ENCODE assay signal across 9 cellular contexts in the genomic region with DNA sequence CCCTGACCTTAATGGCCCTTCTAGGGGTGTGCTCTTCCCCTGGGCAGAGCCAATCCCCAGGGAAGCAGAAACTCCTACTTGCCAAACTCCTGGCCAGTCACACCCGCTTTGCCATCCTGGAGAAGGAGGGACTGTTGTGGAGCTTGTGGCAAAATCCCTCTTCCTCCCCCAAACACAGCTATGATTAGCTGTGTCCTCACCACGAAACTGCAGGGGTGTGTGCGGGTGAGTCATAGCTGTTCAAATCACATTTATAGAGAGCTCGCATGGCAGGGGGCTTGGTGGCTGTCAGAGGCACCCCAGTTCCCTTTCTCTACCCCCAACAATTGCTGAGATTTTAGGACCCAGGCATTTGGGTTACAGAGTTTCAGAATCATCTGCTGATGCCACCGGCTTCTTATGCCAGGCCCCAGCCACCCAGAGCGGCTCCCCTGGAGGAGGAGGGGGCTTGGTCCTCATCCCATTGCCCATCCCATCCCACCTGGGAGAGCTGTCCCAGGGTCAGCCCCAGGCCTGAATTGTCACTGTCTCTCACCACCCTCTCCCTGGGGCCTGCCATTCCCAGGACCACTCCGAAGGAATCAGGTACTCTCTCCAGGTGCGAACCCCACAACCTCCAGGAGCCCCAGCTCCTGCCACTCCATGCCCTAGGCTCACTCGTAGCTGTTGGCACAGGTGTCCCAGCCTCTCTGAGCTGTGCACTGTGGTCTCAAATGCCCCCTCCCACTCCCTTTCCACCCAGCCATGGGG. TPM values are rescaled to one million over a fixed set of nuclear protein-coding genes. Genes with fewer than 3 reads are reported as not detected.
DNase-seq lines count a peak whose midpoint lies in the region; ATAC-seq and TF ChIP-seq lines count a peak whose summit lies in the region.
"Had no signal": no experiment of that assay in that cellular context is flagged by ENCODE, and none has a peak within 500 bp of the region (broad histone marks: within the 10 kb centered on the region; RNA-seq: fewer than 3 reads in every experiment).

No MANE protein-coding gene starts in this region.

- H3K27ac Mint-ChIP-seq in activated naive CD4-positive, alpha-beta T cell treated with anti-CD3 and anti-CD28 coated beads, Interleukin-2, amount 50 U/mL, for 72 hours: no peak overlapping the region
- H3K27ac Mint-ChIP-seq in activated naive CD4-positive, alpha-beta T cell treated with anti-CD3 and anti-CD28 coated beads, Interleukin-2, amount 10 ng/mL, durations not matched to agents 7 days and 5 days: no peak overlapping the region
- H3K27ac Mint-ChIP-seq in T-helper 2 cell treated with Interferon-gamma antibody and Interleukin-4, amounts not matched to agents 5 μg/mL and 100 μg/mL, for 36 hours: no peak overlapping the region

- DNase-seq in activated naive CD4-positive, alpha-beta T cell treated with anti-CD3 and anti-CD28 coated beads, Interleukin-2, amount 50 U/mL, for 72 hours (ENCODE audit: low spot score in 2 of 2): peak in 1 of 2 donors; percentile 42
- no peak for DNase-seq in activated naive CD4-positive, alpha-beta T cell treated with anti-CD3 and anti-CD28 coated beads, Interleukin-2, amount 10 ng/mL, durations not matched to agents 7 days and 5 days
- peak; percentile 32 for DNase-seq in T-helper 2 cell treated with Interferon-gamma antibody and Interleukin-4, amounts not matched to agents 5 μg/mL and 100 μg/mL, for 36 hours (ENCODE audit: low spot score)
- DNase-seq in fibroblast of villous mesenchyme (ENCODE audit: low read depth) (peak; percentile 45), suprapubic skin (ENCODE audit: low spot score in 2 of 2) (peak; percentile 57 to 58), H7 (no peak)
- DNase-seq in NK-92 treated with Interleukin-12 subunit alpha and Interleukin-12 subunit beta, amount 100 ng/mL, for 24 hours (lab: John Stamatoyannopoulos, UW): no peak
- DNase-seq: CD4-positive, CD25-positive, alpha-beta regulatory T cell had no signal

- H3K27me3 ChIP-seq in suprapubic skin (no peaks in the 10 kb centered on the region), H7 (ENCODE audit: control insufficient read depth, insufficient read depth, low read length) (no peaks in the 10 kb centered on the region)

- CTCF ChIA-PET in activated naive CD4-positive, alpha-beta T cell treated with anti-CD3 and anti-CD28 coated beads, Interleukin-2, amount 10 ng/mL, durations not matched to agents 7 days and 5 days (lab: Charles Lee): interaction anchor here (1.5 to 1.6 kb wide), 2 partner anchors 176 to 180 kb away, joined by 4 read pairs; no protein-coding TSS in a partner anchor

- H3K4me3 ChIP-seq in fibroblast of villous mesenchyme (ENCODE audit: low read depth, low read length) (no peak overlapping the region), suprapubic skin (no peak overlapping the region), H7 (ENCODE audit: insufficient read depth, low read depth, low read length) (no peak overlapping the region)

- peaks cover 54% of the 10 kb centered on the region for H3K4me1 ChIP-seq in suprapubic skin

- H3K9me3 Mint-ChIP-seq in activated naive CD4-positive, alpha-beta T cell treated with anti-CD3 and anti-CD28 coated beads, Interleukin-2, amount 50 U/mL, for 72 hours: no peaks in the 10 kb centered on the region
- H3K9me3 Mint-ChIP-seq in activated naive CD4-positive, alpha-beta T cell treated with anti-CD3 and anti-CD28 coated beads, Interleukin-2, amount 10 ng/mL, durations not matched to agents 7 days and 5 days: no peaks in the 10 kb centered on the region
- H3K9me3 Mint-ChIP-seq in T-helper 2 cell treated with Interferon-gamma antibody and Interleukin-4, amounts not matched to agents 5 μg/mL and 100 μg/mL, for 36 hours: no peaks in the 10 kb centered on the region
- H3K9me3 Mint-ChIP-seq: CD4-positive, CD25-positive, alpha-beta regulatory T cell had no signal

- H3K27ac ChIP-seq in suprapubic skin: peak overlapping the region; percentile 85

- H3K36me3 ChIP-seq in suprapubic skin (no peaks in the 10 kb centered on the region), H7 (replicated peaks; ENCODE audit: control insufficient read depth, insufficient read depth, low read length) (no peaks in the 10 kb centered on the region)

- H3K36me3 Mint-ChIP-seq in activated naive CD4-positive, alpha-beta T cell treated with anti-CD3 and anti-CD28 coated beads, Interleukin-2, amount 50 U/mL, for 72 hours: no peaks in the 10 kb centered on the region
- H3K36me3 Mint-ChIP-seq in activated naive CD4-positive, alpha-beta T cell treated with anti-CD3 and anti-CD28 coated beads, Interleukin-2, amount 10 ng/mL, durations not matched to agents 7 days and 5 days: no peaks in the 10 kb centered on the region
- no peaks in the 10 kb centered on the region for H3K36me3 Mint-ChIP-seq in T-helper 2 cell treated with Interferon-gamma antibody and Interleukin-4, amounts not matched to agents 5 μg/mL and 100 μg/mL, for 36 hours (ENCODE audit: low read depth)
- H3K36me3 Mint-ChIP-seq: CD4-positive, CD25-positive, alpha-beta regulatory T cell had no signal

- TF ChIP-seq CTCF in fibroblast of villous mesenchyme (IDR thresholded peaks at IDR 0.05; ENCODE audit: insufficient read depth, low read depth, low read length): no peak
- no peak for TF ChIP-seq CTCF in suprapubic skin (IDR thresholded peaks at IDR 0.05)

- H3K9me3 ChIP-seq in suprapubic skin: no peaks in the 10 kb centered on the region

- WGBS in suprapubic skin: 62% methylated on average over 8 of the region's 9 CpGs

- no peak overlapping the region for H3K4me3 Mint-ChIP-seq in activated naive CD4-positive, alpha-beta T cell treated with anti-CD3 and anti-CD28 coated beads, Interleukin-2, amount 10 ng/mL, durations not matched to agents 7 days and 5 days
- no peak overlapping the region for H3K4me3 Mint-ChIP-seq in T-helper 2 cell treated with Interferon-gamma antibody and Interleukin-4, amounts not matched to agents 5 μg/mL and 100 μg/mL, for 36 hours
- H3K4me3 Mint-ChIP-seq: CD4-positive, CD25-positive, alpha-beta regulatory T cell had no signal

- TF ChIP-seq EP300 in suprapubic skin (IDR thresholded peaks at IDR 0.05): no peak

- peaks cover 16% of the 10 kb centered on the region for H3K27me3 Mint-ChIP-seq in activated naive CD4-positive, alpha-beta T cell treated with anti-CD3 and anti-CD28 coated beads, Interleukin-2, amount 10 ng/mL, durations not matched to agents 7 days and 5 days
- H3K27me3 Mint-ChIP-seq in T-helper 2 cell treated with Interferon-gamma antibody and Interleukin-4, amounts not matched to agents 5 μg/mL and 100 μg/mL, for 36 hours (ENCODE audit: low read depth): peaks cover 4% of the 10 kb centered on the region

- no peak for TF ChIP-seq POLR2A in suprapubic skin (IDR thresholded peaks at IDR 0.05)

- ATAC-seq in activated naive CD4-positive, alpha-beta T cell treated with anti-CD3 and anti-CD28 coated beads, Interleukin-2, amount 50 U/mL, for 72 hours: peak; percentile 77 to 90
- ATAC-seq in HG02973 (IDR thresholded peaks at IDR 0.05; ENCODE audit: unreplicated experiment): no peak

- H3K4me1 Mint-ChIP-seq in activated naive CD4-positive, alpha-beta T cell treated with anti-CD3 and anti-CD28 coated beads, Interleukin-2, amount 10 ng/mL, durations not matched to agents 7 days and 5 days: no peaks in the 10 kb centered on the region
- peaks cover 3% of the 10 kb centered on the region for H3K4me1 Mint-ChIP-seq in T-helper 2 cell treated with Interferon-gamma antibody and Interleukin-4, amounts not matched to agents 5 μg/mL and 100 μg/mL, for 36 hours (ENCODE audit: low read depth)
- H3K4me1 Mint-ChIP-seq: CD4-positive, CD25-positive, alpha-beta regulatory T cell had no signal

RNA-seq across cellular contexts. Expression of gene MAGEF1, which starts 28.8 kb away (rescaled TPM):
- total RNA-seq in activated naive CD4-positive, alpha-beta T cell treated with anti-CD3 and anti-CD28 coated beads, Interleukin-2, amount 50 U/mL, for 72 hours: 10 to 100 TPM in 1 of 2 donors, 1 to 10 TPM in 1; 5.3 to 15.7 TPM
- total RNA-seq in fibroblast of villous mesenchyme (20.6 and 23.7 TPM in 2 replicates), suprapubic skin (10 to 100 TPM; 12.8 to 26.5 (median 17.7) TPM)
- 59.8 and 61.0 TPM in 2 replicates for total RNA-seq in H7 (2014; rRNA removed; shearing (Covaris generic))

Comparison
In these comparisons a context has a peak if more than half of its experiments do, and no peak if none do; other contexts are left out.
1. DNase-seq: peak in T-helper 2 cell treated with Interferon-gamma antibody and Interleukin-4, amounts not matched to agents 5 μg/mL and 100 μg/mL, for 36 hours (single experiment), fibroblast of villous mesenchyme (single experiment) and suprapubic skin (2 of 2); none in activated naive CD4-positive, alpha-beta T cell treated with anti-CD3 and anti-CD28 coated beads, Interleukin-2, amount 10 ng/mL, durations not matched to agents 7 days and 5 days (single experiment), NK-92 treated with Interleukin-12 subunit alpha and Interleukin-12 subunit beta, amount 100 ng/mL, for 24 hours (single experiment) and H7 (single experiment).